Comparison of ENCODE assay signal across 1 cellular context in the genomic region with DNA sequence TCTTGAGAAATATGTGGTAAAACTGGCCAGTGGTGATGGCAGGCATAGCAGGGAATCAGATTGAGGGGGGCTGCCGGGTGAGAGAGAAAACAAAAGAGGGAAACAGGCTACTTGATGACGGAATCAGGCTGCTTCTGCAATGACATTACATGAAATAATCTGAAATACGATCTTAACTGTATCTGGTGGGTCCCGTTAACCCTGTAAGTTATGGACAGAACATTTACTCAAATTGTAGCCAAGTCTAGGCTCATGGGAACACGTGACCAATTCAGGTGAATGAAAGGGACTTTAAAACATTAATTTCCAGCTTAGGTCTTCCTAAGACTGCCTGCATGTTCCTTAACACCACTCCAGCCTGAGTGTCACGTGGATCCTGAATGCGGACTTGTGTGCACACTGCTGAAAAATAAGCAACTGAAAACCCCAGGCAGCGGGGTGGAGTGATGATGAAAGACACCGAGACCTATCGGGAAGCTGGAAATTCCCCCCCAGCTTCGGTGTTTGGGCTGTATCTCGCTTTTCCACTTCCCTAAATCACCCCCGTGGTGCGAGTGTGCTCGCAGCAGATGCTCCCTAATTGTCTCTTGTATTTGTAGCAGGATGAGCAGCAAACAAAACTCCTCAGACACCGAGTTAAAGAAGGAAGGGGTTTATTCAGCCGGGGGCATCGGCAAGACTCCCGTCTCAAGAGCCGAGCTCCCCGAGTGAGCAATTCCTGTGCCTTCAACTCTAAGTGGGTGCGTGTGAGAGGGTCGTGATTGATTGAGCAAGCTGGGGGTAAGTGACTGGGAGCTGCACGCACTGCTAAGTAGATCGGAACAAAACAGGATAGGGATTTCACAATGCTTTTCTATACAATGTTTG.
TF ChIP-seq lines count a peak whose summit lies in the region.

No MANE protein-coding gene starts in this region.

TF ChIP-seq in HepG2, 621 proteins besides CTCF, POLR2A, EP300 and RAD21 (continued from another document and continues in another):
- TF ChIP-seq, protein P1, sequence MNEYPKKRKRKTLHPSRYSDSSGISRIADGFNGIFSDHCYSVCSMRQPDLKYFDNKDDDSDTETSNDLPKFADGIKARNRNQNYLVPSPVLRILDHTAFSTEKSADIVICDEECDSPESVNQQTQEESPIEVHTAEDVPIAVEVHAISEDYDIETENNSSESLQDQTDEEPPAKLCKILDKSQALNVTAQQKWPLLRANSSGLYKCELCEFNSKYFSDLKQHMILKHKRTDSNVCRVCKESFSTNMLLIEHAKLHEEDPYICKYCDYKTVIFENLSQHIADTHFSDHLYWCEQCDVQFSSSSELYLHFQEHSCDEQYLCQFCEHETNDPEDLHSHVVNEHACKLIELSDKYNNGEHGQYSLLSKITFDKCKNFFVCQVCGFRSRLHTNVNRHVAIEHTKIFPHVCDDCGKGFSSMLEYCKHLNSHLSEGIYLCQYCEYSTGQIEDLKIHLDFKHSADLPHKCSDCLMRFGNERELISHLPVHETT (CRISPR knock-in tag; conservative IDR thresholded peaks at IDR 0.05): no peak
- TF ChIP-seq, protein P2, sequence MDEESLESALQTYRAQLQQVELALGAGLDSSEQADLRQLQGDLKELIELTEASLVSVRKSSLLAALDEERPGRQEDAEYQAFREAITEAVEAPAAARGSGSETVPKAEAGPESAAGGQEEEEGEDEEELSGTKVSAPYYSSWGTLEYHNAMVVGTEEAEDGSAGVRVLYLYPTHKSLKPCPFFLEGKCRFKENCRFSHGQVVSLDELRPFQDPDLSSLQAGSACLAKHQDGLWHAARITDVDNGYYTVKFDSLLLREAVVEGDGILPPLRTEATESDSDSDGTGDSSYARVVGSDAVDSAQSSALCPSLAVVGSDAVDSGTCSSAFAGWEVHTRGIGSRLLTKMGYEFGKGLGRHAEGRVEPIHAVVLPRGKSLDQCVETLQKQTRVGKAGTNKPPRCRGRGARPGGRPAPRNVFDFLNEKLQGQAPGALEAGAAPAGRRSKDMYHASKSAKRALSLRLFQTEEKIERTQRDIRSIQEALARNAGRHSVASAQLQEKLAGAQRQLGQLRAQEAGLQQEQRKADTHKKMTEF (CRISPR knock-in tag; IDR thresholded peaks at IDR 0.05): no peak; the same call in 1 of the 2 replicates
- TF ChIP-seq, protein P3, sequence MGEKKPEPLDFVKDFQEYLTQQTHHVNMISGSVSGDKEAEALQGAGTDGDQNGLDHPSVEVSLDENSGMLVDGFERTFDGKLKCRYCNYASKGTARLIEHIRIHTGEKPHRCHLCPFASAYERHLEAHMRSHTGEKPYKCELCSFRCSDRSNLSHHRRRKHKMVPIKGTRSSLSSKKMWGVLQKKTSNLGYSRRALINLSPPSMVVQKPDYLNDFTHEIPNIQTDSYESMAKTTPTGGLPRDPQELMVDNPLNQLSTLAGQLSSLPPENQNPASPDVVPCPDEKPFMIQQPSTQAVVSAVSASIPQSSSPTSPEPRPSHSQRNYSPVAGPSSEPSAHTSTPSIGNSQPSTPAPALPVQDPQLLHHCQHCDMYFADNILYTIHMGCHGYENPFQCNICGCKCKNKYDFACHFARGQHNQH (CRISPR knock-in tag; IDR thresholded peaks at IDR 0.05): no peak
- peak; percentile 70 for TF ChIP-seq CEBPG (CRISPR knock-in tag; IDR thresholded peaks at IDR 0.05)
- no peak for TF ChIP-seq NFE2L2 (IDR thresholded peaks at IDR 0.05; ENCODE audit: low read length)
- TF ChIP-seq ZIK1 (CRISPR knock-in tag; IDR thresholded peaks at IDR 0.05; ENCODE audit: borderline replicate concordance, low read depth): no peak
- no peak for TF ChIP-seq KAT7 (CRISPR knock-in tag; IDR thresholded peaks at IDR 0.05; ENCODE audit: borderline replicate concordance)
- TF ChIP-seq SOX13 (IDR thresholded peaks at IDR 0.05): no peak
- TF ChIP-seq SOX13 (CRISPR knock-in tag; conservative IDR thresholded peaks at IDR 0.05 in 1 of 2, IDR thresholded peaks at IDR 0.05 in 1 of 2): peak in 1 of 2 experiments; percentile 63; a peak in 2 of 4 replicates
- TF ChIP-seq BRCA1 (CRISPR knock-in tag; IDR thresholded peaks at IDR 0.05): no peak
- no peak for TF ChIP-seq POLR2AphosphoS5 (IDR thresholded peaks at IDR 0.05; ENCODE audit: low read depth, low read length)
- TF ChIP-seq, protein P4, sequence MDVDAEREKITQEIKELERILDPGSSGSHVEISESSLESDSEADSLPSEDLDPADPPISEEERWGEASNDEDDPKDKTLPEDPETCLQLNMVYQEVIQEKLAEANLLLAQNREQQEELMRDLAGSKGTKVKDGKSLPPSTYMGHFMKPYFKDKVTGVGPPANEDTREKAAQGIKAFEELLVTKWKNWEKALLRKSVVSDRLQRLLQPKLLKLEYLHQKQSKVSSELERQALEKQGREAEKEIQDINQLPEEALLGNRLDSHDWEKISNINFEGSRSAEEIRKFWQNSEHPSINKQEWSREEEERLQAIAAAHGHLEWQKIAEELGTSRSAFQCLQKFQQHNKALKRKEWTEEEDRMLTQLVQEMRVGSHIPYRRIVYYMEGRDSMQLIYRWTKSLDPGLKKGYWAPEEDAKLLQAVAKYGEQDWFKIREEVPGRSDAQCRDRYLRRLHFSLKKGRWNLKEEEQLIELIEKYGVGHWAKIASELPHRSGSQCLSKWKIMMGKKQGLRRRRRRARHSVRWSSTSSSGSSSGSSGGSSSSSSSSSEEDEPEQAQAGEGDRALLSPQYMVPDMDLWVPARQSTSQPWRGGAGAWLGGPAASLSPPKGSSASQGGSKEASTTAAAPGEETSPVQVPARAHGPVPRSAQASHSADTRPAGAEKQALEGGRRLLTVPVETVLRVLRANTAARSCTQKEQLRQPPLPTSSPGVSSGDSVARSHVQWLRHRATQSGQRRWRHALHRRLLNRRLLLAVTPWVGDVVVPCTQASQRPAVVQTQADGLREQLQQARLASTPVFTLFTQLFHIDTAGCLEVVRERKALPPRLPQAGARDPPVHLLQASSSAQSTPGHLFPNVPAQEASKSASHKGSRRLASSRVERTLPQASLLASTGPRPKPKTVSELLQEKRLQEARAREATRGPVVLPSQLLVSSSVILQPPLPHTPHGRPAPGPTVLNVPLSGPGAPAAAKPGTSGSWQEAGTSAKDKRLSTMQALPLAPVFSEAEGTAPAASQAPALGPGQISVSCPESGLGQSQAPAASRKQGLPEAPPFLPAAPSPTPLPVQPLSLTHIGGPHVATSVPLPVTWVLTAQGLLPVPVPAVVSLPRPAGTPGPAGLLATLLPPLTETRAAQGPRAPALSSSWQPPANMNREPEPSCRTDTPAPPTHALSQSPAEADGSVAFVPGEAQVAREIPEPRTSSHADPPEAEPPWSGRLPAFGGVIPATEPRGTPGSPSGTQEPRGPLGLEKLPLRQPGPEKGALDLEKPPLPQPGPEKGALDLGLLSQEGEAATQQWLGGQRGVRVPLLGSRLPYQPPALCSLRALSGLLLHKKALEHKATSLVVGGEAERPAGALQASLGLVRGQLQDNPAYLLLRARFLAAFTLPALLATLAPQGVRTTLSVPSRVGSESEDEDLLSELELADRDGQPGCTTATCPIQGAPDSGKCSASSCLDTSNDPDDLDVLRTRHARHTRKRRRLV (CRISPR knock-in tag; IDR thresholded peaks at IDR 0.05): no peak
- no peak for TF ChIP-seq MAZ (IDR thresholded peaks at IDR 0.05; ENCODE audit: borderline replicate concordance, low read depth, low read length)
- no peak for TF ChIP-seq MAZ (CRISPR knock-in tag; IDR thresholded peaks at IDR 0.05; ENCODE audit: low read depth)
- TF ChIP-seq, protein P5, sequence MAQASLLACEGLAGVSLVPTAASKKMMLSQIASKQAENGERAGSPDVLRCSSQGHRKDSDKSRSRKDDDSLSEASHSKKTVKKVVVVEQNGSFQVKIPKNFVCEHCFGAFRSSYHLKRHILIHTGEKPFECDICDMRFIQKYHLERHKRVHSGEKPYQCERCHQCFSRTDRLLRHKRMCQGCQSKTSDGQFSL (CRISPR knock-in tag; IDR thresholded peaks at IDR 0.05): no peak
- TF ChIP-seq ZNF562 (CRISPR knock-in tag; IDR thresholded peaks at IDR 0.05; ENCODE audit: borderline replicate concordance): no peak
- TF ChIP-seq, protein P6, sequence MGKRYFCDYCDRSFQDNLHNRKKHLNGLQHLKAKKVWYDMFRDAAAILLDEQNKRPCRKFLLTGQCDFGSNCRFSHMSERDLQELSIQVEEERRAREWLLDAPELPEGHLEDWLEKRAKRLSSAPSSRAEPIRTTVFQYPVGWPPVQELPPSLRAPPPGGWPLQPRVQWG (CRISPR knock-in tag; IDR thresholded peaks at IDR 0.05; ENCODE audit: borderline replicate concordance, low read depth): no peak
- no peak for TF ChIP-seq ZNF782 (CRISPR knock-in tag; IDR thresholded peaks at IDR 0.05; ENCODE audit: borderline replicate concordance)
- TF ChIP-seq TCF12 (IDR thresholded peaks at IDR 0.05): no peak
- TF ChIP-seq TCF12 (CRISPR knock-in tag; IDR thresholded peaks at IDR 0.05): 0 out of 2 replicates have a peak, but pooled peaks have one; percentile 37
- TF ChIP-seq, protein P7, sequence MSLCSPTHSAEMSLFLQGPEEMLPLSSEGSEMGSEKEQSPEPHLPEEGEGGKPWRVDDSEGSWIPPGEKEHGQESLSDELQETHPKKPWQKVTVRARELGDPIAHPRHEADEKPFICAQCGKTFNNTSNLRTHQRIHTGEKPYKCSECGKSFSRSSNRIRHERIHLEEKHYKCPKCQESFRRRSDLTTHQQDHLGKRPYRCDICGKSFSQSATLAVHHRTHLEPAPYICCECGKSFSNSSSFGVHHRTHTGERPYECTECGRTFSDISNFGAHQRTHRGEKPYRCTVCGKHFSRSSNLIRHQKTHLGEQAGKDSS (CRISPR knock-in tag; IDR thresholded peaks at IDR 0.05; ENCODE audit: borderline replicate concordance, low read depth): no peak
- TF ChIP-seq ARHGAP35 (CRISPR knock-in tag; IDR thresholded peaks at IDR 0.05; ENCODE audit: borderline replicate concordance): no peak
- TF ChIP-seq CCDC6 (CRISPR knock-in tag; IDR thresholded peaks at IDR 0.05): 0 out of 2 replicates have a peak, but pooled peaks have one; percentile 37
- no peak for TF ChIP-seq CHCHD3 (CRISPR knock-in tag; IDR thresholded peaks at IDR 0.05)
- TF ChIP-seq SMAD1 (CRISPR knock-in tag; IDR thresholded peaks at IDR 0.05; ENCODE audit: borderline replicate concordance, low read depth): no peak
- TF ChIP-seq ZNF570 (CRISPR knock-in tag; IDR thresholded peaks at IDR 0.05; ENCODE audit: borderline replicate concordance): no peak
- TF ChIP-seq TBP (CRISPR knock-in tag; IDR thresholded peaks at IDR 0.05): no peak
- TF ChIP-seq KLF9 (CRISPR knock-in tag; IDR thresholded peaks at IDR 0.05; ENCODE audit: low read depth): no peak
- TF ChIP-seq ZNF670 (CRISPR knock-in tag; IDR thresholded peaks at IDR 0.05; ENCODE audit: borderline replicate concordance): 0 out of 2 replicates have a peak, but pooled peaks have one; percentile 40
- TF ChIP-seq RBAK (CRISPR knock-in tag; IDR thresholded peaks at IDR 0.05): no peak
- no peak for TF ChIP-seq SYNCRIP (IDR thresholded peaks at IDR 0.05; ENCODE audit: insufficient read depth, low read depth, low read length)
- TF ChIP-seq RELA (CRISPR knock-in tag; IDR thresholded peaks at IDR 0.05): no peak
- no peak for TF ChIP-seq ZNF329 (CRISPR knock-in tag; IDR thresholded peaks at IDR 0.05; ENCODE audit: low read depth)
- TF ChIP-seq, protein P8, sequence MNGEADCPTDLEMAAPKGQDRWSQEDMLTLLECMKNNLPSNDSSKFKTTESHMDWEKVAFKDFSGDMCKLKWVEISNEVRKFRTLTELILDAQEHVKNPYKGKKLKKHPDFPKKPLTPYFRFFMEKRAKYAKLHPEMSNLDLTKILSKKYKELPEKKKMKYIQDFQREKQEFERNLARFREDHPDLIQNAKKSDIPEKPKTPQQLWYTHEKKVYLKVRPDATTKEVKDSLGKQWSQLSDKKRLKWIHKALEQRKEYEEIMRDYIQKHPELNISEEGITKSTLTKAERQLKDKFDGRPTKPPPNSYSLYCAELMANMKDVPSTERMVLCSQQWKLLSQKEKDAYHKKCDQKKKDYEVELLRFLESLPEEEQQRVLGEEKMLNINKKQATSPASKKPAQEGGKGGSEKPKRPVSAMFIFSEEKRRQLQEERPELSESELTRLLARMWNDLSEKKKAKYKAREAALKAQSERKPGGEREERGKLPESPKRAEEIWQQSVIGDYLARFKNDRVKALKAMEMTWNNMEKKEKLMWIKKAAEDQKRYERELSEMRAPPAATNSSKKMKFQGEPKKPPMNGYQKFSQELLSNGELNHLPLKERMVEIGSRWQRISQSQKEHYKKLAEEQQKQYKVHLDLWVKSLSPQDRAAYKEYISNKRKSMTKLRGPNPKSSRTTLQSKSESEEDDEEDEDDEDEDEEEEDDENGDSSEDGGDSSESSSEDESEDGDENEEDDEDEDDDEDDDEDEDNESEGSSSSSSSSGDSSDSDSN (CRISPR knock-in tag; IDR thresholded peaks at IDR 0.05): no peak
- TF ChIP-seq PPARG (CRISPR knock-in tag; conservative IDR thresholded peaks at IDR 0.05): peak; percentile 84; the same call in 1 of the 2 replicates
- TF ChIP-seq, protein P9, sequence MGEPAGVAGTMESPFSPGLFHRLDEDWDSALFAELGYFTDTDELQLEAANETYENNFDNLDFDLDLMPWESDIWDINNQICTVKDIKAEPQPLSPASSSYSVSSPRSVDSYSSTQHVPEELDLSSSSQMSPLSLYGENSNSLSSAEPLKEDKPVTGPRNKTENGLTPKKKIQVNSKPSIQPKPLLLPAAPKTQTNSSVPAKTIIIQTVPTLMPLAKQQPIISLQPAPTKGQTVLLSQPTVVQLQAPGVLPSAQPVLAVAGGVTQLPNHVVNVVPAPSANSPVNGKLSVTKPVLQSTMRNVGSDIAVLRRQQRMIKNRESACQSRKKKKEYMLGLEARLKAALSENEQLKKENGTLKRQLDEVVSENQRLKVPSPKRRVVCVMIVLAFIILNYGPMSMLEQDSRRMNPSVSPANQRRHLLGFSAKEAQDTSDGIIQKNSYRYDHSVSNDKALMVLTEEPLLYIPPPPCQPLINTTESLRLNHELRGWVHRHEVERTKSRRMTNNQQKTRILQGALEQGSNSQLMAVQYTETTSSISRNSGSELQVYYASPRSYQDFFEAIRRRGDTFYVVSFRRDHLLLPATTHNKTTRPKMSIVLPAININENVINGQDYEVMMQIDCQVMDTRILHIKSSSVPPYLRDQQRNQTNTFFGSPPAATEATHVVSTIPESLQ (CRISPR knock-in tag; conservative IDR thresholded peaks at IDR 0.05): no peak
- TF ChIP-seq, protein P10, sequence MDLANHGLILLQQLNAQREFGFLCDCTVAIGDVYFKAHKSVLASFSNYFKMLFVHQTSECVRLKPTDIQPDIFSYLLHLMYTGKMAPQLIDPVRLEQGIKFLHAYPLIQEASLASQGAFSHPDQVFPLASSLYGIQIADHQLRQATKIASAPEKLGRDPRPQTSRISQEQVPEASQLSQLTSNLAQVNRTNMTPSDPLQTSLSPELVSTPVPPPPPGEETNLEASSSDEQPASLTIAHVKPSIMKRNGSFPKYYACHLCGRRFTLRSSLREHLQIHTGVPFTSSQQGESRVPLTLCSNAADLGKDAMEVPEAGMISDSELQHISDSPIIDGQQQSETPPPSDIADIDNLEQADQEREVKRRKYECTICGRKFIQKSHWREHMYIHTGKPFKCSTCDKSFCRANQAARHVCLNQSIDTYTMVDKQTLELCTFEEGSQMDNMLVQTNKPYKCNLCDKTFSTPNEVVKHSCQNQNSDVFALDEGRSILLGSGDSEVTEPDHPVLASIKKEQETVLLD (CRISPR knock-in tag; IDR thresholded peaks at IDR 0.05; ENCODE audit: low read depth): no peak
- TF ChIP-seq, protein P11, sequence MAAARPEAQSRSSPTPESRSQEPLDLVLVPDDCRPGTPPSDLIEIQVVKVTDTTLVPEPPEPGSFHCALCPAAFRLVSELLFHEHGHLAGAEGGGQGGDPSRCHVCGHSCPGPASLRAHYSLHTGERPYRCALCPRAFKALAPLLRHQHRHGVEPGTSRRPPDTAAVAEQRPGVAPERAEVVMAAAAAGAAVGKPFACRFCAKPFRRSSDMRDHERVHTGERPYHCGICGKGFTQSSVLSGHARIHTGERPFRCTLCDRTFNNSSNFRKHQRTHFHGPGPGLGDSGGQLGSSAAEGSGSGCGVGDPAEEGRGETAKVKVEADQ (CRISPR knock-in tag; IDR thresholded peaks at IDR 0.05; ENCODE audit: borderline replicate concordance): peak; percentile 54; the same call in 1 of the 2 replicates
- TF ChIP-seq ZNF572 (CRISPR knock-in tag; IDR thresholded peaks at IDR 0.05): no peak
- no peak for TF ChIP-seq SOX6 (IDR thresholded peaks at IDR 0.05)
- TF ChIP-seq SOX6 (CRISPR knock-in tag; IDR thresholded peaks at IDR 0.05): peak; percentile 73
- no peak for TF ChIP-seq BRD4 (CRISPR knock-in tag; IDR thresholded peaks at IDR 0.05)
